ENCODE assay signal across 25 cellular contexts in the genomic region with DNA sequence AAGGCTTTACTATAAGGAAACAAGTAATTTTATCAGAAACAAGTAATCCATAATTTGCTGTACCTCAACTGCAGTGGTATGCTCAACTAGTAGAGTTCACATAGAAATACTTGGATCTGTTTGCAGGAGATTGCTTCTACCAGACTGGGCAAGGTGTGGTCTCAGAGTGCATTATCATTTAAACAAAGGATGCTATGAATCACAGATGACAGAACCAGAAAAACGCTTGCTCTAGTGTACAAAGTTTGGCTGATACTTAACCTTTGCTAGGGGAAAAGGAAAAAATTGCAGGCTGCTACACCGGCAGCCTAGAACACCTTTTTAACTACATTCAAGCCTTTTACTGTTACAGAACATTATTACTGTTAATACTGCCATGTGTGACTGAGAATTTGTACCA.
"Had no signal": no experiment of that assay in that cellular context is flagged by ENCODE, and none has a peak within 500 bp of the region (broad histone marks: within the 10 kb centered on the region; RNA-seq: fewer than 3 reads in every experiment).

No MANE protein-coding gene starts in this region.

- H3K4me1 ChIP-seq: spleen, upper lobe of right lung had no signal

- H3K27ac Mint-ChIP-seq: activated CD8-positive, alpha-beta T cell treated with anti-CD3 and anti-CD28 coated beads, Interleukin-2, amount 10 ng/mL, durations not matched to agents 7 days and 5 days; activated naive CD4-positive, alpha-beta T cell treated with anti-CD3 and anti-CD28 coated beads, Interleukin-2, amount 10 ng/mL, durations not matched to agents 7 days and 5 days; activated T-cell treated with anti-CD3 and anti-CD28 coated beads, Interleukin-2, amount 50 U/mL, for 24 hours; activated T-helper 2 cell treated with anti-CD3 and anti-CD28 coated beads, Interferon-gamma antibody, Interleukin-2, Interleukin-4, amounts not matched to agents 10 μg/mL and 5 μg/mL and 100 μg/mL, durations not matched to agents 14 hours and 24 hours and 36 hours; dendritic cell treated with granulocyte-macrophage colony-stimulating factor and Interleukin-4, amounts not matched to agents 40 ng/mL and 50 ng/mL, for 4 days; nephron progenitor cell; stimulated activated naive B cell treated with anti-CD40 and anti-IgM and Interleukin-4, amounts not matched to agents 10 μg/mL and 1 μg/mL and 100 μg/mL, for 72 hours had no signal

- H3K27ac ChIP-seq: cardiac muscle cell, spleen, upper lobe of right lung had no signal

- ATAC-seq: activated CD8-positive, alpha-beta T cell treated with anti-CD3 and anti-CD28 coated beads, Interleukin-2, amount 10 ng/mL, durations not matched to agents 7 days and 5 days; left lobe of liver; stimulated activated naive B cell treated with anti-CD40 and anti-IgM and Interleukin-4, amounts not matched to agents 10 μg/mL and 1 μg/mL and 100 μg/mL, for 72 hours; upper lobe of right lung had no signal

- DNase-seq: activated CD4-positive, alpha-beta T cell treated with anti-CD3 and anti-CD28 coated beads for 48 hours; activated CD4-positive, CD25-positive, alpha-beta regulatory T cell; activated CD8-positive, alpha-beta T cell treated with anti-CD3 and anti-CD28 coated beads, Interleukin-2, amount 10 ng/mL, durations not matched to agents 7 days and 5 days; activated naive CD4-positive, alpha-beta T cell treated with anti-CD3 and anti-CD28 coated beads, Interleukin-2, amount 10 ng/mL, durations not matched to agents 7 days and 5 days; activated T-cell treated with anti-CD3 and anti-CD28 coated beads, Interleukin-2, amount 50 U/mL, for 24 hours; aorta; effector CD8-positive, alpha-beta T cell; foreskin melanocyte; glutamatergic neuron; hippocampal formation; islet precursor cell; midbrain; nephron progenitor cell; retina; spleen; stimulated activated CD4-positive, alpha-beta T cell treated with anti-CD3 and anti-CD28 coated beads, Interleukin-4, amount 100 ng/mL, for 4 hours; stimulated activated naive B cell treated with anti-CD40 and anti-IgM and Interleukin-4, amounts not matched to agents 10 μg/mL and 1 μg/mL and 100 μg/mL, for 72 hours; T-helper 1 cell; T-helper 9 cell; upper lobe of right lung had no signal

- H3K9me3 ChIP-seq: spleen, upper lobe of right lung had no signal

- H3K36me3 ChIP-seq: cardiac muscle cell, spleen, upper lobe of right lung had no signal

- H3K27me3 ChIP-seq: cardiac muscle cell, spleen, upper lobe of right lung had no signal

- H3K9me3 Mint-ChIP-seq: activated naive CD4-positive, alpha-beta T cell treated with anti-CD3 and anti-CD28 coated beads, Interleukin-2, amount 10 ng/mL, durations not matched to agents 7 days and 5 days; activated T-cell treated with anti-CD3 and anti-CD28 coated beads, Interleukin-2, amount 50 U/mL, for 24 hours; activated T-helper 2 cell treated with anti-CD3 and anti-CD28 coated beads, Interferon-gamma antibody, Interleukin-2, Interleukin-4, amounts not matched to agents 10 μg/mL and 5 μg/mL and 100 μg/mL, durations not matched to agents 14 hours and 24 hours and 36 hours; dendritic cell treated with granulocyte-macrophage colony-stimulating factor and Interleukin-4, amounts not matched to agents 40 ng/mL and 50 ng/mL, for 4 days; nephron progenitor cell; stimulated activated naive B cell treated with anti-CD40 and anti-IgM and Interleukin-4, amounts not matched to agents 10 μg/mL and 1 μg/mL and 100 μg/mL, for 72 hours had no signal

- H3K36me3 Mint-ChIP-seq: stimulated activated naive B cell treated with anti-CD40 and anti-IgM and Interleukin-4, amounts not matched to agents 10 μg/mL and 1 μg/mL and 100 μg/mL, for 72 hours had no signal

- H3K4me3 ChIP-seq: cardiac muscle cell, lung, spleen, upper lobe of right lung had no signal
